Comparison of ENCODE assay signal across 19 cellular contexts in genomic region chr7:156516791-156517378, GRCh38.
DNase-seq lines count a peak whose midpoint lies in the region; ATAC-seq, FAIRE-seq and TF ChIP-seq lines count a peak whose summit lies in the region.
"Had no signal": no experiment of that assay in that cellular context is flagged by ENCODE, and none has a peak within 500 bp of the region (broad histone marks: within the 10 kb centered on the region; RNA-seq: fewer than 3 reads in every experiment).

No MANE protein-coding gene starts in this region.

- H3K4me3 Mint-ChIP-seq in Caco-2 (ENCODE audit: unreplicated experiment) (peak overlapping the region; percentile 71), astrocyte (ENCODE audit: unreplicated experiment) (no peak overlapping the region), T-cell (no peak overlapping the region)
- H3K4me3 Mint-ChIP-seq: CD4-positive, CD25-positive, alpha-beta regulatory T cell had no signal

- DNase-seq in Caco-2 (no peak), astrocyte (ENCODE audit: low read depth) (no peak), kidney (no peak), T-cell (no peak), stomach (no peak), NCI-H82 treated with DMSO at 0.1 percent for 48 hours (lab: John Stamatoyannopoulos, UW; ENCODE audit: unreplicated experiment) (no peak), NCI-H2029 treated with DMSO at 0.1 percent for 48 hours (lab: John Stamatoyannopoulos, UW) (no peak)
- DNase-seq: BE2C; CD4-positive, CD25-positive, alpha-beta regulatory T cell; COR-L47; GDM1; HCEC 1CT; NCI-H1105; NCI-H2081 treated with DMSO at 0.1 percent for 48 hours; NCI-H446 treated with DMSO at 0.1 percent for 48 hours; NK-92 treated with Interleukin-12 subunit alpha and Interleukin-12 subunit beta, amount 100 ng/mL, for 24 hours; SHP77 had no signal

- H3K27ac ChIP-seq in astrocyte (ENCODE audit: low read depth, low read length) = no peak overlapping the region
- H3K27ac ChIP-seq in kidney (ENCODE audit: low read depth in 2 of 2, low read length in 2 of 2) = peak overlapping the region; percentile 89 to 91
- H3K27ac ChIP-seq in rectal smooth muscle tissue (ENCODE audit: low read depth, low read length) = no peak overlapping the region
- H3K27ac ChIP-seq in stomach = no peak overlapping the region

- H3K36me3 Mint-ChIP-seq in Caco-2 (ENCODE audit: insufficient read depth, unreplicated experiment) = no peaks in the 10 kb centered on the region
- no peaks in the 10 kb centered on the region for H3K36me3 Mint-ChIP-seq in astrocyte (ENCODE audit: low read depth, unreplicated experiment)
- no peaks in the 10 kb centered on the region for H3K36me3 Mint-ChIP-seq in T-cell
- H3K36me3 Mint-ChIP-seq: CD4-positive, CD25-positive, alpha-beta regulatory T cell had no signal

- peaks cover 22% of the 10 kb centered on the region for H3K4me1 Mint-ChIP-seq in Caco-2 (ENCODE audit: low read depth, unreplicated experiment)
- H3K4me1 Mint-ChIP-seq in astrocyte (ENCODE audit: low read depth, unreplicated experiment) = no peaks in the 10 kb centered on the region
- no peaks in the 10 kb centered on the region for H3K4me1 Mint-ChIP-seq in T-cell
- H3K4me1 Mint-ChIP-seq: CD4-positive, CD25-positive, alpha-beta regulatory T cell had no signal

- H3K4me1 ChIP-seq in Caco-2 (peaks cover 10% of the 10 kb centered on the region), astrocyte (ENCODE audit: insufficient read depth, low read length) (no peaks in the 10 kb centered on the region), kidney (ENCODE audit: control insufficient read depth in 1 of 2, insufficient read depth in 1 of 2, low read depth in 1 of 2, low read length in 2 of 2) (peaks cover 5 to 12% of the 10 kb centered on the region in 2 donors), rectal smooth muscle tissue (ENCODE audit: control insufficient read depth, insufficient read depth, low read length) (no peaks in the 10 kb centered on the region), stomach (no peaks in the 10 kb centered on the region)
- H3K4me1 ChIP-seq: BE2C had no signal

- 79 to 94% (median 86%) methylated on average over 2 of the region's 2 CpGs for WGBS in stomach, 5 donors

- no peak for TF ChIP-seq EP300 in stomach (IDR thresholded peaks at IDR 0.05)

- H4K20me1 ChIP-seq in astrocyte (ENCODE audit: insufficient read depth, low read length) = no peaks in the 10 kb centered on the region

- H3K4me3 ChIP-seq in Caco-2 (ENCODE audit: low read depth, low read length) (peak overlapping the region; percentile 24), astrocyte (ENCODE audit: insufficient read depth, low read depth, low read length) (no peak overlapping the region), kidney (ENCODE audit: low read length in 2 of 2) (peak overlapping the region; percentile 63 to 73), rectal smooth muscle tissue (ENCODE audit: low read length) (peak overlapping the region; percentile 34), stomach (peak overlapping the region in 1 of 4 donors; percentile 17)

- H3K9ac ChIP-seq in astrocyte (ENCODE audit: low read length) (no peak overlapping the region), kidney (ENCODE audit: low read length in 2 of 2) (peak overlapping the region in 1 of 2 donors; percentile 57), rectal smooth muscle tissue (ENCODE audit: low read length) (no peak overlapping the region)

- no peak for ATAC-seq in T-cell (replicated peaks in 1 of 4)

- no TSS peak for BruUV-seq in Caco-2 (replicated peaks; lab: Mats Ljungman, UMichigan)

- no peaks in the 10 kb centered on the region for H3K27me3 Mint-ChIP-seq in Caco-2 (ENCODE audit: insufficient read depth, unreplicated experiment)
- H3K27me3 Mint-ChIP-seq in astrocyte (ENCODE audit: low read depth, unreplicated experiment) = peaks cover 12% of the 10 kb centered on the region
- H3K27me3 Mint-ChIP-seq in T-cell = peaks cover 9 to 12% of the 10 kb centered on the region in 2 donors

- POLR2A ChIA-PET in Caco-2 (lab: Charles Lee) = no interaction called here
- POLR2A ChIA-PET in T-cell (lab: Charles Lee) = no interaction called here

- H3K9me3 ChIP-seq in Caco-2 = no peaks in the 10 kb centered on the region
- no peaks in the 10 kb centered on the region for H3K9me3 ChIP-seq in astrocyte (ENCODE audit: insufficient read depth, low read depth, low read length)
- H3K9me3 ChIP-seq in kidney (ENCODE audit: control insufficient read depth in 1 of 2, low read length in 2 of 2) = no peaks in the 10 kb centered on the region
- peaks cover 0 to 12% (median under 1%) of the 10 kb centered on the region in 4 donors for H3K9me3 ChIP-seq in stomach
- H3K9me3 ChIP-seq: BE2C had no signal

- H2AFZ ChIP-seq in astrocyte (ENCODE audit: low read depth, low read length) = no peak overlapping the region

- H3K9me3 Mint-ChIP-seq in Caco-2 (ENCODE audit: unreplicated experiment) (no peaks in the 10 kb centered on the region), astrocyte (ENCODE audit: unreplicated experiment) (peaks cover 6% of the 10 kb centered on the region), T-cell (peaks cover 3 to 6% (median 6%) of the 10 kb centered on the region in 3 donors)

- H3K79me2 ChIP-seq in astrocyte (ENCODE audit: insufficient read depth, low read length) = no peaks in the 10 kb centered on the region

- H3K36me3 ChIP-seq in Caco-2 (ENCODE audit: control insufficient read depth, insufficient read depth, low read length) (no peaks in the 10 kb centered on the region; the same call in 1 of the 2 replicates), astrocyte (ENCODE audit: insufficient read depth, low read length) (no peaks in the 10 kb centered on the region), kidney (ENCODE audit: control insufficient read depth in 1 of 2, insufficient read depth in 2 of 2, low read length in 2 of 2) (no peaks in the 10 kb centered on the region), rectal smooth muscle tissue (ENCODE audit: control insufficient read depth, insufficient read depth, low read length) (no peaks in the 10 kb centered on the region), stomach (no peaks in the 10 kb centered on the region)
- H3K36me3 ChIP-seq: BE2C had no signal

- FAIRE-seq in astrocyte (lab: Jason Lieb, UNC) (no peak), kidney (lab: Jason Lieb, UNC) (no peak)
- FAIRE-seq: RCC 7860 had no signal

- intact Hi-C loops in Caco-2 (cut with micrococcal nuclease; ENCODE audit: unreplicated experiment) = loop anchor here (1.0 to 2.0 kb wide), 4 partner anchors 10 to 248 kb away; no protein-coding TSS in a partner anchor
- intact Hi-C loops in kidney (cut with DNase I) = no loop called here
- intact Hi-C loops in stomach (cut with DNase I; ENCODE audit: low total_unique reads) = no loop called here

- H3K27ac Mint-ChIP-seq in Caco-2 (ENCODE audit: unreplicated experiment) (peak overlapping the region; percentile 55), astrocyte (ENCODE audit: unreplicated experiment) (no peak overlapping the region), T-cell (no peak overlapping the region)
- H3K27ac Mint-ChIP-seq: CD4-positive, CD25-positive, alpha-beta regulatory T cell had no signal

- H3K27me3 ChIP-seq in Caco-2 (replicated peaks; ENCODE audit: control insufficient read depth, insufficient read depth, low read length) (no peaks in the 10 kb centered on the region), astrocyte (ENCODE audit: insufficient read depth, low read length) (no peaks in the 10 kb centered on the region), rectal smooth muscle tissue (ENCODE audit: control insufficient read depth, insufficient read depth, low read length) (no peaks in the 10 kb centered on the region), stomach (no peaks in the 10 kb centered on the region)

- peak overlapping the region; percentile 33 for H3K4me2 ChIP-seq in astrocyte (ENCODE audit: low read length)

- CTCF ChIA-PET in Caco-2 (lab: Charles Lee) = no interaction called here
- CTCF ChIA-PET in T-cell (lab: Charles Lee) = no interaction called here

- no peak for TF ChIP-seq POLR2A in stomach (IDR thresholded peaks at IDR 0.05)

- TF ChIP-seq CTCF in Caco-2 (IDR thresholded peaks at IDR 0.05; ENCODE audit: insufficient read depth in 1 of 2, low read depth in 1 of 2, low read length in 1 of 2, severe bottlenecking in 1 of 2, unreplicated experiment in 1 of 2) (no peak), astrocyte (IDR thresholded peaks at IDR 0.05; ENCODE audit: insufficient read depth, low read depth, low read length) (no peak), kidney (IDR thresholded peaks at IDR 0.05; ENCODE audit: borderline replicate concordance, extremely low read depth, insufficient read depth) (no peak), stomach (IDR thresholded peaks at IDR 0.05) (no peak)

Comparison
In these comparisons a context has a peak if more than half of its experiments do, and no peak if none do; other contexts are left out.
1. H3K27ac ChIP-seq: peak in kidney (2 of 2); none in astrocyte (single experiment), rectal smooth muscle tissue (single experiment) and stomach (0 of 5).